ENCODE assay signal across 29 cellular contexts in the genomic region with DNA sequence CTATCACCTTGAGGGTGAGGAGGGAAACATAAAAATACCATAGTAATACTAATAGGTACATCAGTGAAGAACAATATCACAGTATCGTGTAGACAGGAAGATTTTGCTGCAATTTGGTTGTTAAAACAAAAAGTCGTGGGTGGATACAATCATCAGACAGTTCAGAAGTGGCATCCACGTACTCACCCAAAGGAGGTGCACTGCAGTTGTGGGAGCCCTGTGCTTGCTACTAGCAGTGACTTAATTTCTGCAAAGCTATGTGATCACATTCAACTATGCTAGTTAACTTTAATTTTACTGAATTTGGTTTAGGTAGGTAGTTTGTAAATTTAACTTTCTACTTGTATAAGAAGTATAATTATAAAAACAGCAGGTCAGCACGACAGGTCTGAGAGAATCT.
DNase-seq lines count a peak whose midpoint lies in the region; ATAC-seq and TF ChIP-seq lines count a peak whose summit lies in the region.
"Had no signal": no experiment of that assay in that cellular context is flagged by ENCODE, and none has a peak within 500 bp of the region (broad histone marks: within the 10 kb centered on the region; RNA-seq: fewer than 3 reads in every experiment).

No MANE protein-coding gene starts in this region.

- no peak overlapping the region for H3K4me3 ChIP-seq in SU-DHL-6 (ENCODE audit: insufficient read depth, low read length, poor library complexity, severe bottlenecking)
- H3K4me3 ChIP-seq: A549; BLaER1; BLaER1 treated with 17β-estradiol and CSF1 and Interleukin-3, amounts not matched to agents 10 nM and 100 nM had no signal

- no peaks in the 10 kb centered on the region for H3K9me2 ChIP-seq in SU-DHL-6 (replicated peaks; ENCODE audit: insufficient read depth, low read length)

- peak overlapping the region; percentile 14 for H2AFZ ChIP-seq in SU-DHL-6 (ENCODE audit: low read depth, low read length, severe bottlenecking)

- H3F3A ChIP-seq in SU-DHL-6 (ENCODE audit: insufficient read depth), result no peaks in the 10 kb centered on the region

- TF ChIP-seq CTCF in SU-DHL-6 (IDR thresholded peaks at IDR 0.05; ENCODE audit: insufficient read depth, low read length, poor library complexity, severe bottlenecking), result no peak

- H3K27me3 ChIP-seq in SU-DHL-6 (ENCODE audit: low read length), result no peaks in the 10 kb centered on the region
- H3K27me3 ChIP-seq: BE2C; BLaER1; BLaER1 treated with 17β-estradiol and CSF1 and Interleukin-3, amounts not matched to agents 10 nM and 100 nM had no signal

- H4K20me1 ChIP-seq in SU-DHL-6 (ENCODE audit: low read depth, low read length), result no peaks in the 10 kb centered on the region
- H4K20me1 ChIP-seq: BLaER1; BLaER1 treated with 17β-estradiol and CSF1 and Interleukin-3, amounts not matched to agents 10 nM and 100 nM had no signal

- H3K36me3 ChIP-seq in SU-DHL-6 (ENCODE audit: low read length), result no peaks in the 10 kb centered on the region
- H3K36me3 ChIP-seq: BE2C; BLaER1; BLaER1 treated with 17β-estradiol and CSF1 and Interleukin-3, amounts not matched to agents 10 nM and 100 nM had no signal

- no peak overlapping the region for H3K9ac ChIP-seq in SU-DHL-6 (ENCODE audit: low read length)
- H3K9ac ChIP-seq: BLaER1; BLaER1 treated with 17β-estradiol and CSF1 and Interleukin-3, amounts not matched to agents 10 nM and 100 nM had no signal

- no peak overlapping the region for H3K4me2 ChIP-seq in SU-DHL-6 (ENCODE audit: low read depth, low read length, poor library complexity, severe bottlenecking)
- H3K4me2 ChIP-seq: A549; BLaER1; BLaER1 treated with 17β-estradiol and CSF1 and Interleukin-3, amounts not matched to agents 10 nM and 100 nM had no signal

- no peak for ATAC-seq in GM18520 (IDR thresholded peaks at IDR 0.05; ENCODE audit: unreplicated experiment)
- ATAC-seq: A549; CD8-positive, alpha-beta T cell had no signal

- no peak overlapping the region for H3K27ac ChIP-seq in SU-DHL-6 (ENCODE audit: low read depth, low read length)
- H3K27ac ChIP-seq: 22Rv1; BLaER1; BLaER1 treated with 17β-estradiol and CSF1 and Interleukin-3, amounts not matched to agents 10 nM and 100 nM; C4-2B had no signal

- H3K9me3 ChIP-seq in SU-DHL-6 (ENCODE audit: insufficient read depth, low read length), result no peaks in the 10 kb centered on the region
- H3K9me3 ChIP-seq: A549, BE2C, Caco-2 had no signal

- DNase-seq in putamen (ENCODE audit: low spot score), result peak; percentile 47
- no peak for DNase-seq in NCI-H1417 (lab: John Stamatoyannopoulos, UW)
- DNase-seq: 8988T; ACHN; AML-193; BE2C; C1 segment of cervical spinal cord; Caco-2; Calu3; CD4-positive, alpha-beta memory T cell; CD4-positive, alpha-beta T cell; CD4-positive, CD25-positive, alpha-beta regulatory T cell; CD8-positive, alpha-beta memory T cell; CD8-positive, alpha-beta T cell; COR-L47; DMS 273 treated with DMSO at 0.1 percent for 48 hours; DMS153; DMS53; DMS79; DMS79 treated with DMSO at 0.1 percent for 48 hours; DND-41; EL had no signal

- H3K79me2 ChIP-seq in SU-DHL-6 (ENCODE audit: insufficient read depth, low read length), result no peaks in the 10 kb centered on the region
